ENCODE assay signal across 8 cellular contexts in the genomic region with DNA sequence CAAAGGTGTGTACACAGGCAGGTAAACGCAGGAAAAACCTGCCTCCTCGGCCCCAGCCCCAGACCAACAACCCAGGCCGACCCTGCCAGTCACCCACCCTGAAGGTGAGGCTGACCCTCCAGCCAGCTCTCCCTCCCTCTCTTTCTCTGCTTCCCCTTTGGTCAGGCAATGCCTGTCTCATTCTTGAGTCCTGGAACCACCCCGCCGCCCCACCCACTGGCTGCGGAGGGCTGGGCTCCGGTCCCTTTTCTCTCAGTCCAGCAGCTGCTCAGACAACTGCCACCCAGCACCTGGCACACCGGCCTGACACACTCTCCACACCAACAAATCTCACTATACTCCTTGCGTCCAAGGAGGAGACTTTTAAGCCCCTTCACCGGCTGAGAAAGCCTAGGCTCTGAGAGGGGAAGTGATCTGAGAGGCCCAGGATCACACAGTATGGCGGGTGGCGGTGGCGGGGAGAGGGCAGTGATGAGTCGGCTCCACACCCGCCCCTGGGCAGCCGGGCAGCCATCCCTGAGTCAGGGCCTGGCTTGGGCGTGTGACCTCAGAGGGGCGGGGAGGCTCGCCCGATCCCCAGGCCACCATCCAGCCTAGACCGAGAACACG. TPM values are rescaled to one million over a fixed set of nuclear protein-coding genes. Genes with fewer than 3 reads are reported as not detected.
A peak's percentile ranks its signal among the peaks of the same experiment; 100 is the strongest.
DNase-seq lines count a peak whose midpoint lies in the region; ATAC-seq and TF ChIP-seq lines count a peak whose summit lies in the region.

No MANE protein-coding gene starts in this region.

- peak; percentile 58 to 74 (median 65) for ATAC-seq in heart right ventricle
- no peak for ATAC-seq in GM19467 (IDR thresholded peaks at IDR 0.05; ENCODE audit: unreplicated experiment)

- 1% methylated on average over 22 of the region's 22 CpGs for WGBS in heart right ventricle, 2 donors

- H3K27ac ChIP-seq in SK-N-MC (no peak overlapping the region), heart right ventricle (peak overlapping the region; percentile 94 to 100 (median 99)), parathyroid adenoma (peak overlapping the region; percentile 92)

- H3K9ac ChIP-seq in SK-N-MC (ENCODE audit: insufficient read length) (peak overlapping the region; percentile 87), parathyroid adenoma (peak overlapping the region; percentile 50)

- peak overlapping the region; percentile 92 for H2AFZ ChIP-seq in parathyroid adenoma

- H3K9me3 ChIP-seq in SK-N-MC (ENCODE audit: low read depth, low read length) (no peaks in the 10 kb centered on the region), heart right ventricle (no peaks in the 10 kb centered on the region), parathyroid adenoma (ENCODE audit: control insufficient read depth, low read length) (no peaks in the 10 kb centered on the region)

- DNase-seq in NCI-H1092 treated with DMSO at 0.1 percent for 48 hours (lab: John Stamatoyannopoulos, UW): peak; percentile 2
- no peak for DNase-seq in NCI-H1092 (lab: John Stamatoyannopoulos, UW)
- peak; percentile 79 for DNase-seq in HS-27A (ENCODE audit: low read depth)
- DNase-seq in SK-N-MC (ENCODE audit: low read depth, low spot score): no peak
- DNase-seq in amniotic epithelial cell (ENCODE audit: low read depth): peak; percentile 60
- peak; percentile 72 to 75 for DNase-seq in heart right ventricle

- H3K79me2 ChIP-seq in parathyroid adenoma: peaks cover 52% of the 10 kb centered on the region

- intact Hi-C loops in heart right ventricle (cut with DNase I): loop anchor here in 4 of 10 donors (5.0 kb wide), 2 partner anchors 41 to 54 kb away; a partner anchor contains a TSS

- H3K36me3 ChIP-seq in SK-N-MC (ENCODE audit: insufficient read depth, low read length) (no peaks in the 10 kb centered on the region; the same call in 1 of the 2 replicates), heart right ventricle (peaks cover 0 to 44% (median 35%) of the 10 kb centered on the region in 9 donors), parathyroid adenoma (ENCODE audit: control insufficient read depth, insufficient read depth, low read length) (no peaks in the 10 kb centered on the region)

- H3K4me1 ChIP-seq in heart right ventricle (peaks cover 21 to 58% (median 52%) of the 10 kb centered on the region in 9 donors), parathyroid adenoma (peaks cover 26% of the 10 kb centered on the region)

- H3K27me3 ChIP-seq in heart right ventricle (no peaks in the 10 kb centered on the region), parathyroid adenoma (ENCODE audit: control insufficient read depth, insufficient read depth, low read length) (no peaks in the 10 kb centered on the region)

- TF ChIP-seq CTCF in heart right ventricle (IDR thresholded peaks at IDR 0.05) (peak in 3 of 9 donors; percentile 16 to 19 (median 18)), parathyroid adenoma (IDR thresholded peaks at IDR 0.05) (no peak)

- H3K4me3 ChIP-seq in SK-N-MC (peak overlapping the region; percentile 89), heart right ventricle (peak overlapping the region; percentile 89 to 99 (median 96)), parathyroid adenoma (ENCODE audit: low read depth, low read length) (peak overlapping the region; percentile 90)

- peak overlapping the region; percentile 91 for H3K4me2 ChIP-seq in parathyroid adenoma (ENCODE audit: low read length)

RNA-seq across cellular contexts. Expression of a gene that starts 0.7 kb away (rescaled TPM):
- total RNA-seq in heart right ventricle: 100 to 1,000 TPM; 207 to 356 (median 281) TPM
- 100 to 1,000 TPM; 366 to 469 TPM for polyA plus RNA-seq in heart right ventricle

RNA-seq across cellular contexts. Expression of a gene that starts 2.6 kb away (rescaled TPM):
- total RNA-seq in heart right ventricle: 10 to 100 TPM; 23.9 to 43.4 (median 33.5) TPM
- 10 to 100 TPM; 18.9 to 20.6 TPM for polyA plus RNA-seq in heart right ventricle

RNA-seq across cellular contexts. Expression of a gene that starts 32.4 kb away (rescaled TPM):
- 10 to 100 TPM in 1 of 10 donors, 1 to 10 TPM in 9; 7.2 to 12.4 (median 9.1) TPM for total RNA-seq in heart right ventricle
- 1 to 10 TPM; 5.8 to 5.9 TPM for polyA plus RNA-seq in heart right ventricle

RNA-seq across cellular contexts. Expression of a gene that starts 56.9 kb away (rescaled TPM):
- total RNA-seq in heart right ventricle: 10 to 100 TPM in 9 of 10 donors, 1 to 10 TPM in 1; 8.2 to 15.6 (median 13.2) TPM
- 10 to 100 TPM in 1 of 2 donors, 1 to 10 TPM in 1; 8.5 to 10.8 TPM for polyA plus RNA-seq in heart right ventricle

RNA-seq across cellular contexts. Expression of a gene that starts 57.2 kb away (rescaled TPM):
- 10 to 100 TPM in 9 of 10 donors, 1 to 10 TPM in 1; 9.5 to 15.7 (median 12.0) TPM for total RNA-seq in heart right ventricle
- polyA plus RNA-seq in heart right ventricle: 1 to 10 TPM; 2.1 to 2.4 TPM

Comparison
In these comparisons a context has a peak if more than half of its experiments do, and no peak if none do; other contexts are left out.
1. DNase-seq: peak in NCI-H1092 treated with DMSO at 0.1 percent for 48 hours (single experiment), HS-27A (single experiment), amniotic epithelial cell (single experiment) and heart right ventricle (2 of 2); none in NCI-H1092 (single experiment) and SK-N-MC (single experiment).
2. Peak in every context shown above with its lines, with median percentiles within 50 percentile points of each other: H3K4me3 ChIP-seq.